Comparison of ENCODE assay signal across 8 cellular contexts in genomic region chr14:22852599-22852939, GRCh38. TPM values are rescaled to one million over a fixed set of nuclear protein-coding genes. Genes with fewer than 3 reads are reported as not detected.
DNase-seq lines count a peak whose midpoint lies in the region; TF ChIP-seq lines count a peak whose summit lies in the region.
"Had no signal": no experiment of that assay in that cellular context is flagged by ENCODE, and none has a peak within 500 bp of the region (broad histone marks: within the 10 kb centered on the region; RNA-seq: fewer than 3 reads in every experiment).

No MANE protein-coding gene starts in this region.

- H2AK5ac ChIP-seq in mesenchymal stem cell (ENCODE audit: low read length, severe bottlenecking) = no peak overlapping the region

- no peak overlapping the region for H3K23ac ChIP-seq in mesenchymal stem cell (ENCODE audit: low read length in 2 of 2)

- no peak overlapping the region for H2BK120ac ChIP-seq in mesenchymal stem cell (ENCODE audit: low read depth, low read length)

- WGBS in mesenchymal stem cell = 100% methylated on average over 1 of the region's 2 CpGs

- no peak overlapping the region for H3K14ac ChIP-seq in mesenchymal stem cell (ENCODE audit: low read length in 2 of 2)

- H3K4me1 ChIP-seq in Karpas-422 (ENCODE audit: low read length) (peaks cover 3% of the 10 kb centered on the region), ascending aorta (peaks cover 36 to 48% of the 10 kb centered on the region in 2 donors), mesenchymal stem cell (ENCODE audit: control insufficient read depth, insufficient read depth, low read depth, low read length) (peaks cover 36% of the 10 kb centered on the region), tibial artery (peaks cover 5 to 59% (median 57%) of the 10 kb centered on the region in 4 donors)

- H3K27ac ChIP-seq in Karpas-422 (ENCODE audit: low read length) (no peak overlapping the region), ascending aorta (peak overlapping the region; percentile 87 to 91), mesenchymal stem cell (ENCODE audit: low read length, poor library complexity, severe bottlenecking) (no peak overlapping the region), tibial artery (peak overlapping the region; percentile 92 to 97)

- TF ChIP-seq CTCF in ascending aorta (IDR thresholded peaks at IDR 0.05) (no peak), tibial artery (IDR thresholded peaks at IDR 0.05) (no peak)

- H3K36me3 ChIP-seq in Karpas-422 (ENCODE audit: insufficient read depth, low read length) (no peaks in the 10 kb centered on the region), ascending aorta (no peaks in the 10 kb centered on the region), mesenchymal stem cell (ENCODE audit: control insufficient read depth in 1 of 2, insufficient read depth in 2 of 2, low read depth in 1 of 2, low read length in 2 of 2) (peaks cover 3 to 8% of the 10 kb centered on the region in 2 experiments), tibial artery (no peaks in the 10 kb centered on the region)

- no peaks in the 10 kb centered on the region for H3K9me2 ChIP-seq in Karpas-422 (replicated peaks; ENCODE audit: insufficient read depth, low read length)

- peak overlapping the region; percentile 83 for H4K8ac ChIP-seq in mesenchymal stem cell (ENCODE audit: low read length)

- H2BK15ac ChIP-seq in mesenchymal stem cell (ENCODE audit: low read depth, poor library complexity, severe bottlenecking) = peak overlapping the region; percentile 60

- no peak overlapping the region for H3K4ac ChIP-seq in mesenchymal stem cell (ENCODE audit: low read depth in 1 of 2, low read length in 2 of 2)

- no peak overlapping the region for H2BK12ac ChIP-seq in mesenchymal stem cell (ENCODE audit: low read length in 2 of 2)

- no peaks in the 10 kb centered on the region for H4K20me1 ChIP-seq in Karpas-422 (ENCODE audit: insufficient read depth, low read depth, low read length)

- no peak overlapping the region for H4K91ac ChIP-seq in mesenchymal stem cell (ENCODE audit: low read length)

- no peak overlapping the region for H3K18ac ChIP-seq in mesenchymal stem cell (ENCODE audit: low read depth in 1 of 2, low read length in 2 of 2)

- H3K9ac ChIP-seq in Karpas-422 (ENCODE audit: low read length) (no peak overlapping the region; the same call in 1 of the 2 replicates), mesenchymal stem cell (ENCODE audit: low read length) (peak overlapping the region; percentile 90)

- no peaks in the 10 kb centered on the region for H3K79me1 ChIP-seq in mesenchymal stem cell (replicated peaks; ENCODE audit: low read length, poor library complexity, severe bottlenecking)

- H3K4me2 ChIP-seq in Karpas-422 (ENCODE audit: low read depth, low read length, poor library complexity, severe bottlenecking) (peak overlapping the region; percentile 81), mesenchymal stem cell (ENCODE audit: low read length, poor library complexity, severe bottlenecking) (no peak overlapping the region)

- H3K9me3 ChIP-seq in Karpas-422 (ENCODE audit: low read length) (no peaks in the 10 kb centered on the region), ascending aorta (no peaks in the 10 kb centered on the region), mesenchymal stem cell (ENCODE audit: control insufficient read depth, low read length) (no peaks in the 10 kb centered on the region), tibial artery (no peaks in the 10 kb centered on the region)

- no peak overlapping the region for H3K4me3 ChIP-seq in Karpas-422 (ENCODE audit: low read length)
- peak overlapping the region in 1 of 2 donors; percentile 66 for H3K4me3 ChIP-seq in ascending aorta
- peak overlapping the region in 1 of 2 experiments; percentile 72 for H3K4me3 ChIP-seq in mesenchymal stem cell (ENCODE audit: insufficient read depth in 1 of 2, low read depth in 1 of 2, low read length in 2 of 2)
- H3K4me3 ChIP-seq in tibial artery = no peak overlapping the region

- H3K27me3 ChIP-seq in Karpas-422 (ENCODE audit: low read length) = no peaks in the 10 kb centered on the region
- H3K27me3 ChIP-seq in ascending aorta = no peaks in the 10 kb centered on the region
- H3K27me3 ChIP-seq in mesenchymal stem cell (ENCODE audit: control insufficient read depth in 1 of 2, insufficient read depth in 1 of 2, low read length in 2 of 2) = no peaks in the 10 kb centered on the region
- H3K27me3 ChIP-seq in tibial artery = no peaks in the 10 kb centered on the region

- intact Hi-C loops in ascending aorta (cut with DNase I) (loop anchor here (2.0 to 10.0 kb wide), 2 partner anchors 88 to 296 kb away; partner anchors contain the start of gene OXA1L), tibial artery (cut with DNase I; ENCODE audit: low total_unique reads) (loop anchor here (2.0 to 10.0 kb wide), 2 partner anchors 16 to 298 kb away; partner anchors contain the start of gene MMP14)

- peak overlapping the region; percentile 89 for H2AFZ ChIP-seq in Karpas-422 (ENCODE audit: low read length)
- H2AFZ ChIP-seq in mesenchymal stem cell (ENCODE audit: low read depth, low read length) = no peak overlapping the region

- no peak for DNase-seq in Karpas-422
- DNase-seq in ascending aorta (ENCODE audit: low spot score in 2 of 2) = no peak
- no peak for DNase-seq in mesenchymal stem cell
- no peak for DNase-seq in tibial artery
- no peak for DNase-seq in activated CD4-positive, alpha-beta T cell treated with anti-CD3 and anti-CD28 coated beads for 48 hours
- no peak for DNase-seq in AML-193 (lab: John Stamatoyannopoulos, UW)
- no peak for DNase-seq in DMS 273 treated with DMSO at 0.1 percent for 48 hours (lab: John Stamatoyannopoulos, UW)

- no peaks in the 10 kb centered on the region for H3K79me2 ChIP-seq in Karpas-422 (ENCODE audit: low read length)

- H2BK5ac ChIP-seq in mesenchymal stem cell (ENCODE audit: low read depth, low read length, poor library complexity, severe bottlenecking) = no peak overlapping the region

RNA-seq across cellular contexts. Expression of gene MMP14, which starts 16.2 kb away (rescaled TPM):
- 0.72 and 1.9 TPM in 2 replicates for total RNA-seq in Karpas-422 (2014; rRNA removed; shearing (Covaris generic); ENCODE audit: low replicate concordance)
- total RNA-seq in ascending aorta = 178 TPM
- 1,343 TPM for polyA plus RNA-seq in mesenchymal stem cell (2013, experiment 1 of 2)
- polyA plus RNA-seq in mesenchymal stem cell (2013, experiment 2 of 2) = 1,238 TPM

RNA-seq across cellular contexts. Expression of gene LRP10, which starts 19.0 kb away (rescaled TPM):
- total RNA-seq in Karpas-422 (2014; rRNA removed; shearing (Covaris generic); ENCODE audit: low replicate concordance) = 34.3 and 43.1 TPM in 2 replicates
- total RNA-seq in ascending aorta = 214 TPM
- polyA plus RNA-seq in mesenchymal stem cell (2013, experiment 1 of 2) = 99.1 TPM
- polyA plus RNA-seq in mesenchymal stem cell (2013, experiment 2 of 2) = 101 TPM

RNA-seq across cellular contexts. Expression of gene MRPL52, which starts 22.9 kb away (rescaled TPM):
- 71.3 and 107 TPM in 2 replicates for total RNA-seq in Karpas-422 (2014; rRNA removed; shearing (Covaris generic); ENCODE audit: low replicate concordance)
- total RNA-seq in ascending aorta = 6.6 TPM
- 219 TPM for polyA plus RNA-seq in mesenchymal stem cell (2013, experiment 1 of 2)
- 222 TPM for polyA plus RNA-seq in mesenchymal stem cell (2013, experiment 2 of 2)

RNA-seq across cellular contexts. Expression of gene REM2, which starts 30.5 kb away (rescaled TPM):
- 0.51 TPM in 1 of 2 replicates, not detected in the other for total RNA-seq in Karpas-422 (2014; rRNA removed; shearing (Covaris generic); ENCODE audit: low replicate concordance)
- 1.9 TPM for total RNA-seq in ascending aorta
- 0.10 TPM for polyA plus RNA-seq in mesenchymal stem cell (2013, experiment 1 of 2)
- polyA plus RNA-seq in mesenchymal stem cell (2013, experiment 2 of 2) = 0.10 TPM

RNA-seq across cellular contexts. Expression of gene SLC7A7, which starts 37.3 kb away (rescaled TPM):
- 1.9 and 3.5 TPM in 2 replicates for total RNA-seq in Karpas-422 (2014; rRNA removed; shearing (Covaris generic); ENCODE audit: low replicate concordance)
- 7.6 TPM for total RNA-seq in ascending aorta
- 6.4 TPM for polyA plus RNA-seq in mesenchymal stem cell (2013, experiment 1 of 2)
- 6.5 TPM for polyA plus RNA-seq in mesenchymal stem cell (2013, experiment 2 of 2)
- polyA plus RNA-seq: neural cell had no signal

Comparison
In these comparisons a context has a peak if more than half of its experiments do, and no peak if none do; other contexts are left out.
1. H3K27ac ChIP-seq: peak in ascending aorta (2 of 2) and tibial artery (2 of 2); none in Karpas-422 (single experiment) and mesenchymal stem cell (single experiment).
2. RNA of gene MMP14, which starts 16.2 kb away (total RNA-seq): 178 TPM in ascending aorta (single experiment); 0.72 to 1.9 TPM in Karpas-422; every median in the first group is over 10 times any median in the second.